Comparison of ENCODE assay signal across 8 cellular contexts in genomic region chr3:194573680-194574437, GRCh38. TPM values are rescaled to one million over a fixed set of nuclear protein-coding genes. Genes with fewer than 3 reads are reported as not detected.
A peak's percentile ranks its signal among the peaks of the same experiment; 100 is the strongest.
DNase-seq lines count a peak whose midpoint lies in the region; ATAC-seq and TF ChIP-seq lines count a peak whose summit lies in the region.

No MANE protein-coding gene starts in this region.

- H3K4me1 Mint-ChIP-seq in nephron = peaks cover 31% of the 10 kb centered on the region

- peak overlapping the region in 1 of 3 experiments; percentile 36 for H3K27ac Mint-ChIP-seq in nephron

- intact Hi-C loops in HCT116 (cut with micrococcal nuclease) = loop anchor here (1.0 to 5.0 kb wide), 2 partner anchors 102 to 242 kb away; no protein-coding TSS in a partner anchor

- DNase-seq in NCI-H2171 treated with DMSO at 0.1 percent for 48 hours (lab: John Stamatoyannopoulos, UW) (peak; percentile 33), NCI-H2171 (lab: John Stamatoyannopoulos, UW) (no peak), HCT116 (ENCODE audit: low read depth, low spot score) (no peak), NCI-H1092 treated with DMSO at 0.1 percent for 48 hours (lab: John Stamatoyannopoulos, UW) (peak; percentile 41), epithelial cell of prostate (ENCODE audit: low read depth, low spot score) (no peak), ureter (ENCODE audit: low spot score) (no peak)
- DNase-seq in activated CD4-positive, alpha-beta T cell treated with anti-CD3 and anti-CD28 coated beads for 4 hours = peak; percentile 35 to 37

- no peaks in the 10 kb centered on the region for H3K9me3 ChIP-seq in HCT116 (ENCODE audit: control insufficient read depth in 1 of 2, insufficient read depth in 1 of 2, low read depth in 1 of 2, low read length in 2 of 2)

- H3K79me2 ChIP-seq in HCT116 (ENCODE audit: insufficient read depth, low read length) = no peaks in the 10 kb centered on the region

- peak; percentile 87 for TF ChIP-seq RAD21 in HCT116 (IDR thresholded peaks at IDR 0.05; ENCODE audit: low read depth)

- H3K36me3 ChIP-seq in HCT116 (ENCODE audit: control insufficient read depth in 1 of 2, insufficient read depth in 2 of 2, low read length in 2 of 2) = no peaks in the 10 kb centered on the region

- CTCF ChIA-PET in HCT116 (lab: Charles Lee) = interaction anchor here (0.6 to 1.9 kb wide), 5 partner anchors 90 to 168 kb away, joined by 3 to 15 read pairs (median 4); no protein-coding TSS in a partner anchor

- TF ChIP-seq POLR2A in HCT116 (IDR thresholded peaks at IDR 0.05; ENCODE audit: borderline replicate concordance, extremely low read depth, insufficient read depth, insufficient read length) = no peak

- no peaks in the 10 kb centered on the region for H3K36me3 Mint-ChIP-seq in nephron (ENCODE audit: low read depth)

- no peak overlapping the region for H2AFZ ChIP-seq in HCT116 (ENCODE audit: low read depth, low read length, poor library complexity, severe bottlenecking)

- H3K9ac ChIP-seq in HCT116 (ENCODE audit: low read length) = no peak overlapping the region

- H3K27ac ChIP-seq in HCT116 (ENCODE audit: low read depth, low read length) (no peak overlapping the region), epithelial cell of prostate (peak overlapping the region; percentile 68)

- no peaks in the 10 kb centered on the region for H3K9me3 Mint-ChIP-seq in nephron

- H3K4me2 ChIP-seq in HCT116 (ENCODE audit: low read length) = peak overlapping the region; percentile 40; the same call in 1 of the 2 replicates

- POLR2A ChIA-PET in HCT116 (lab: Charles Lee) = no interaction called here

- no peaks in the 10 kb centered on the region for H4K20me1 ChIP-seq in HCT116 (ENCODE audit: insufficient read depth)

- TF ChIP-seq CTCF in HCT116 (IDR thresholded peaks at IDR 0.05 in 2 of 3, conservative IDR thresholded peaks at IDR 0.05 in 1 of 3; ENCODE audit: borderline replicate concordance in 1 of 3, insufficient read depth in 1 of 3, low read depth in 2 of 3, low read length in 2 of 3) (peak; percentile 48 to 68 (median 66)), nephron (IDR thresholded peaks at IDR 0.05; ENCODE audit: unreplicated experiment in 3 of 3) (peak; percentile 33 to 53 (median 46))

- peaks cover 14 to 42% of the 10 kb centered on the region in 2 experiments for H3K4me1 ChIP-seq in HCT116 (ENCODE audit: control insufficient read depth in 1 of 2, insufficient read depth in 2 of 2, low read length in 2 of 2)

- no peak overlapping the region for H3K4me3 ChIP-seq in HCT116 (replicated peaks in 1 of 2; ENCODE audit: low read depth in 1 of 2, low read length in 2 of 2)

- no peaks in the 10 kb centered on the region for H3K9me2 ChIP-seq in HCT116 (ENCODE audit: insufficient read depth)

- BruUV-seq in HCT116 (replicated peaks; lab: Mats Ljungman, UMichigan) = no TSS peak

- no peaks in the 10 kb centered on the region for H3K27me3 ChIP-seq in HCT116 (ENCODE audit: insufficient read depth, low read length)

- H3K4me3 Mint-ChIP-seq in nephron = no peak overlapping the region

- peaks cover 29% of the 10 kb centered on the region for H3K27me3 Mint-ChIP-seq in nephron (ENCODE audit: low read depth)

- peak; percentile 69 for ATAC-seq in HCT116

- RAD21 ChIA-PET in HCT116 (lab: Charles Lee; ENCODE audit: low non-redundant PET in 1 of 2, low total read pairs in 2 of 2, uncharacterized antibody in 2 of 2, unreplicated experiment in 2 of 2) = interaction anchor here in 1 of 2 experiments (1.4 kb wide), 1 partner anchor 102 kb away, joined by 5 read pairs; no protein-coding TSS in a partner anchor

TF ChIP-seq in HCT116, 20 proteins besides CTCF, POLR2A, EP300 and RAD21:
- TF ChIP-seq FOSL1 (IDR thresholded peaks at IDR 0.05; ENCODE audit: low read depth) (no peak), POLR2AphosphoS5 (IDR thresholded peaks at IDR 0.05; ENCODE audit: low read depth, low read length) (no peak), EGR1 (IDR thresholded peaks at IDR 0.05; ENCODE audit: low read depth) (no peak), SRF (IDR thresholded peaks at IDR 0.05; ENCODE audit: low read depth) (no peak), ZBTB33 (IDR thresholded peaks at IDR 0.05; ENCODE audit: extremely low read depth, insufficient replicate concordance, low read length) (no peak), EZH2 (IDR thresholded peaks at IDR 0.05) (no peak), CEBPB (IDR thresholded peaks at IDR 0.05; ENCODE audit: low read depth) (no peak), CBX3 (IDR thresholded peaks at IDR 0.05; ENCODE audit: low read depth) (no peak), REST (IDR thresholded peaks at IDR 0.05; ENCODE audit: low read depth) (no peak), ZFX (IDR thresholded peaks at IDR 0.05) (no peak), ELF1 (IDR thresholded peaks at IDR 0.05; ENCODE audit: borderline replicate concordance, low read depth) (no peak), JUND (IDR thresholded peaks at IDR 0.05) (no peak), ATF3 (IDR thresholded peaks at IDR 0.05) (no peak), MAX (IDR thresholded peaks at IDR 0.05) (no peak), EZH2phosphoT487 (IDR thresholded peaks at IDR 0.05; ENCODE audit: borderline replicate concordance) (no peak), ZNF274 (IDR thresholded peaks at IDR 0.05; ENCODE audit: low read depth, low read length) (no peak), YY1 (IDR thresholded peaks at IDR 0.05; ENCODE audit: extremely low read depth, insufficient replicate concordance, low read depth, low read length) (no peak), SIN3A (IDR thresholded peaks at IDR 0.05; ENCODE audit: low read depth) (no peak), TCF7L2 (IDR thresholded peaks at IDR 0.05; ENCODE audit: borderline replicate concordance, extremely low read depth, insufficient read depth, insufficient read length) (no peak)

RNA-seq across cellular contexts. Expression of gene TMEM44, which starts 59.4 kb away (rescaled TPM):
- total RNA-seq in HCT116 (2021; ENCODE audit: unreplicated experiment) (30.3 TPM), ureter (19.9 TPM)
- polyA plus RNA-seq in HCT116 (2012) = 26.1 and 29.1 TPM in 2 replicates

Comparison
In these comparisons a context has a peak if more than half of its experiments do, and no peak if none do; other contexts are left out.
1. DNase-seq: peak in NCI-H2171 treated with DMSO at 0.1 percent for 48 hours (single experiment), NCI-H1092 treated with DMSO at 0.1 percent for 48 hours (single experiment) and activated CD4-positive, alpha-beta T cell treated with anti-CD3 and anti-CD28 coated beads for 4 hours (2 of 2); none in NCI-H2171 (single experiment), HCT116 (single experiment), epithelial cell of prostate (single experiment) and ureter (single experiment).